In genomic region chr2:71531522-71532047, GRCh38 we compare ENCODE assay signal across 10 cellular contexts.
DNase-seq lines count a peak whose midpoint lies in the region; ATAC-seq and TF ChIP-seq lines count a peak whose summit lies in the region.
"Had no signal": no experiment of that assay in that cellular context is flagged by ENCODE, and none has a peak within 500 bp of the region (broad histone marks: within the 10 kb centered on the region; RNA-seq: fewer than 3 reads in every experiment).

No MANE protein-coding gene starts in this region.

- H3K27me3 ChIP-seq in PC-9 (ENCODE audit: insufficient read depth, low read depth) = no peaks in the 10 kb centered on the region
- H3K27me3 ChIP-seq: upper lobe of right lung had no signal

- CTCF ChIA-PET in activated CD8-positive, alpha-beta memory T cell treated with anti-CD3 and anti-CD28 coated beads, Interleukin-2, amount 10 ng/mL, durations not matched to agents 7 days and 5 days (lab: Charles Lee) = interaction anchor here (2.2 kb wide), 1 partner anchor 267 kb away, joined by 6 read pairs; no protein-coding TSS in a partner anchor
- CTCF ChIA-PET in PC-9 (lab: Charles Lee) = interaction anchor here (0.6 kb wide), 1 partner anchor 1632 kb away, joined by 16 read pairs; no protein-coding TSS in a partner anchor

- intact Hi-C loops in PC-9 (cut with micrococcal nuclease; ENCODE audit: unreplicated experiment) = loop anchor here (5.0 kb wide), 2 partner anchors 1216 to 1331 kb away; no protein-coding TSS in a partner anchor

- H3K79me2 ChIP-seq in PC-9 (ENCODE audit: low read depth) = no peaks in the 10 kb centered on the region

- no peak overlapping the region for H3K4me2 ChIP-seq in PC-9

- H3K4me1 Mint-ChIP-seq in activated CD8-positive, alpha-beta memory T cell treated with anti-CD3 and anti-CD28 coated beads, Interleukin-2, amount 10 ng/mL, durations not matched to agents 7 days and 5 days = peaks cover 9% of the 10 kb centered on the region
- H3K4me1 Mint-ChIP-seq: brain had no signal

- peaks cover 8% of the 10 kb centered on the region for H3K27me3 Mint-ChIP-seq in activated CD8-positive, alpha-beta memory T cell treated with anti-CD3 and anti-CD28 coated beads, Interleukin-2, amount 10 ng/mL, durations not matched to agents 7 days and 5 days

- H3K36me3 Mint-ChIP-seq in activated CD8-positive, alpha-beta memory T cell treated with anti-CD3 and anti-CD28 coated beads, Interleukin-2, amount 10 ng/mL, durations not matched to agents 7 days and 5 days = no peaks in the 10 kb centered on the region
- H3K36me3 Mint-ChIP-seq: brain had no signal

- POLR2A ChIA-PET in PC-9 (lab: Charles Lee; ENCODE audit: unreplicated experiment) = no interaction called here

- TF ChIP-seq CTCF in PC-9 (conservative IDR thresholded peaks at IDR 0.05) = no peak

- no peaks in the 10 kb centered on the region for H4K20me1 ChIP-seq in PC-9 (ENCODE audit: insufficient read depth)

- H3K4me1 ChIP-seq in PC-9 (replicated peaks; ENCODE audit: insufficient read depth) = peaks cover 10% of the 10 kb centered on the region; the same call in 1 of the 2 replicates
- H3K4me1 ChIP-seq: upper lobe of right lung had no signal

- ATAC-seq in activated CD8-positive, alpha-beta memory T cell treated with anti-CD3 and anti-CD28 coated beads, Interleukin-2, amount 10 ng/mL, durations not matched to agents 7 days and 5 days = peak; percentile 33
- no peak for ATAC-seq in GM21515 (IDR thresholded peaks at IDR 0.05; ENCODE audit: unreplicated experiment)

- no peak overlapping the region for H2AFZ ChIP-seq in PC-9

- no peak for DNase-seq in activated CD8-positive, alpha-beta memory T cell treated with anti-CD3 and anti-CD28 coated beads, Interleukin-2, amount 10 ng/mL, durations not matched to agents 7 days and 5 days
- no peak for DNase-seq in activated CD8-positive, alpha-beta memory T cell treated with anti-CD3 and anti-CD28 coated beads, Interleukin-2, amount 50 U/mL, for 4 hours
- DNase-seq in PC-9 = peak in 1 of 2 experiments; percentile 82
- DNase-seq in epithelial cell of prostate (ENCODE audit: low read depth, low spot score) = peak; percentile 86
- DNase-seq in renal cortical epithelial cell (ENCODE audit: low read depth) = peak; percentile 78
- no peak for DNase-seq in pons (ENCODE audit: low spot score)
- DNase-seq in T-helper 9 cell = no peak

- no peak overlapping the region for H3K27ac Mint-ChIP-seq in activated CD8-positive, alpha-beta memory T cell treated with anti-CD3 and anti-CD28 coated beads, Interleukin-2, amount 10 ng/mL, durations not matched to agents 7 days and 5 days

- no peak overlapping the region for H3K4me3 ChIP-seq in PC-9
- H3K4me3 ChIP-seq: upper lobe of right lung had no signal

- H3K9me3 ChIP-seq in PC-9 (ENCODE audit: insufficient read depth, low read depth) = 0 out of 2 replicates have a peak, but pooled peaks cover 6% of the 10 kb centered on the region
- H3K9me3 ChIP-seq: upper lobe of right lung had no signal

- no TSS peak for BruUV-seq in PC-9 (replicated peaks; lab: Mats Ljungman, UMichigan)

- H3K36me3 ChIP-seq in PC-9 (ENCODE audit: low read depth) = no peaks in the 10 kb centered on the region; the same call in 1 of the 2 replicates
- H3K36me3 ChIP-seq: upper lobe of right lung had no signal

- H3K27ac ChIP-seq in PC-9 = peak overlapping the region; percentile 29
- peak overlapping the region; percentile 58 for H3K27ac ChIP-seq in epithelial cell of prostate
- H3K27ac ChIP-seq: upper lobe of right lung had no signal

- H3K4me3 Mint-ChIP-seq in activated CD8-positive, alpha-beta memory T cell treated with anti-CD3 and anti-CD28 coated beads, Interleukin-2, amount 10 ng/mL, durations not matched to agents 7 days and 5 days = no peak overlapping the region
- H3K4me3 Mint-ChIP-seq: brain had no signal

- H3F3A ChIP-seq in PC-9 (ENCODE audit: insufficient read depth, low read depth) = no peaks in the 10 kb centered on the region

- no peaks in the 10 kb centered on the region for H3K9me2 ChIP-seq in PC-9 (ENCODE audit: insufficient read depth)

- H3K9me3 Mint-ChIP-seq in activated CD8-positive, alpha-beta memory T cell treated with anti-CD3 and anti-CD28 coated beads, Interleukin-2, amount 10 ng/mL, durations not matched to agents 7 days and 5 days (ENCODE audit: low read depth) = no peaks in the 10 kb centered on the region
- H3K9me3 Mint-ChIP-seq: brain had no signal

Comparison
In these comparisons a context has a peak if more than half of its experiments do, and no peak if none do; other contexts are left out.
1. DNase-seq: peak in epithelial cell of prostate (single experiment) and renal cortical epithelial cell (single experiment); none in activated CD8-positive, alpha-beta memory T cell treated with anti-CD3 and anti-CD28 coated beads, Interleukin-2, amount 10 ng/mL, durations not matched to agents 7 days and 5 days (single experiment), activated CD8-positive, alpha-beta memory T cell treated with anti-CD3 and anti-CD28 coated beads, Interleukin-2, amount 50 U/mL, for 4 hours (single experiment), pons (single experiment) and T-helper 9 cell (single experiment).